ENCODE assay signal across 8 cellular contexts in the genomic region with DNA sequence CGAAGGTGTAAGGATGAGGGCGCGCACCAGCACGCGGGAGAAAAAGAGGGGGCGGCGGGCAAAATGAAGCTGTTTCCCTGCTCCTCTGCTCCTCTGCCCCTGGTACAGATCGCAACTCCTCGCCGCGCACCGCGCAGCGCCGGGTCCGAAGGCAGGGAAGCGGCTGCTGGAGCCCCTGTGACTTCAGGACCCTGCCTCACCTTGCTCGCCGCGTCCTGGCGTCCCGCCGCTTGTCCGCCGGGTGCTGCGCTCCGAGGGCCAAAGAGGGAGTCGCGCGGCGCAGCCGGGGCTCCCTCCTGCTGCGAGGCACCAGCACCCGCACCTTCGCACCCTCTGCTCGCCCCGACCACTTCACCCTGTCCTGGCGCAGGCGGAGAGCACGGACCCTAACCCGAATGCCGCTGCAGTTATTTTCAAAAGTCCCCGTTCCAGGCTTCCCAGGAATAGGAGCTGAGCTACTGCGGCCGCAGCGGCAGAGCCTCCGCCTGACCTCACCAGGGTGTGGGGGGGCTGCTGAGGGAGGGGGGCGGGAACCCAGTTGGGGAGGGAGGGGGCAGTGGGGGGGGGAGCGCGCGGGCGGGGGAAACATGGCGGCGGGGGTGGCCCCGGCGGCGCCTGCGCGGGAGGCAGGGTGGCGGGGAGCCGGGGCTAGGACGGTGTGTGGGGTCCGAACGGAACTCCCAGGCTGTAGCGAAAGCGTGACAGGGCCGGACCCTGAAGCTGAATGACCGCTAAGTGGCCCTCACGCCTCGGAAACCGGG. TPM values are rescaled to one million over a fixed set of nuclear protein-coding genes. Genes with fewer than 3 reads are reported as not detected.
A peak's percentile ranks its signal among the peaks of the same experiment; 100 is the strongest.
DNase-seq lines count a peak whose midpoint lies in the region; ATAC-seq and TF ChIP-seq lines count a peak whose summit lies in the region.

A gene with protein sequence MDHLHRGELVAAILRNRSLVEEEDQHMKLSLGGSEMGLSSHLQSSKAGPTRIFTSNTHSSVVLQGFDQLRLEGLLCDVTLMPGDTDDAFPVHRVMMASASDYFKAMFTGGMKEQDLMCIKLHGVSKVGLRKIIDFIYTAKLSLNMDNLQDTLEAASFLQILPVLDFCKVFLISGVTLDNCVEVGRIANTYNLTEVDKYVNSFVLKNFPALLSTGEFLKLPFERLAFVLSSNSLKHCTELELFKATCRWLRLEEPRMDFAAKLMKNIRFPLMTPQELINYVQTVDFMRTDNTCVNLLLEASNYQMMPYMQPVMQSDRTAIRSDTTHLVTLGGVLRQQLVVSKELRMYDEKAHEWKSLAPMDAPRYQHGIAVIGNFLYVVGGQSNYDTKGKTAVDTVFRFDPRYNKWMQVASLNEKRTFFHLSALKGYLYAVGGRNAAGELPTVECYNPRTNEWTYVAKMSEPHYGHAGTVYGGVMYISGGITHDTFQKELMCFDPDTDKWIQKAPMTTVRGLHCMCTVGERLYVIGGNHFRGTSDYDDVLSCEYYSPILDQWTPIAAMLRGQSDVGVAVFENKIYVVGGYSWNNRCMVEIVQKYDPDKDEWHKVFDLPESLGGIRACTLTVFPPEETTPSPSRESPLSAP (minus strand): TSS at position 503 of the 761 bp plus-strand sequence. CDS start 88,337 bp downstream, outside the sequence.

- H3K27ac Mint-ChIP-seq in Calu3 (ENCODE audit: unreplicated experiment) = no peak within 1 kb of the TSS

- H3K36me3 Mint-ChIP-seq in Calu3 (ENCODE audit: insufficient read depth, unreplicated experiment) = peaks cover 5% of the 10 kb centered on the region

- POLR2A ChIA-PET in HEK293 (lab: Yijun Ruan, JAX) = interaction anchor here (0.6 to 0.8 kb wide), 3 partner anchors 11 to 511 kb away, joined by 3 to 4 read pairs (median 3); no protein-coding TSS in a partner anchor

- peak; percentile 14 for DNase-seq in Calu3
- peak; percentile 29 for DNase-seq in epithelial cell of esophagus (ENCODE audit: low read depth)
- DNase-seq in mesenchymal stem cell = no peak
- no peak for DNase-seq in stomach

- no peak within 1 kb of the TSS for H2BK12ac ChIP-seq in mesenchymal stem cell (ENCODE audit: low read length in 2 of 2)

- no peak for TF ChIP-seq EP300 in stomach (IDR thresholded peaks at IDR 0.05)

- peak within 1 kb of the TSS; percentile 90 for H3K9ac ChIP-seq in mesenchymal stem cell (ENCODE audit: low read length)

- no peak within 1 kb of the TSS for H3K18ac ChIP-seq in mesenchymal stem cell (ENCODE audit: low read depth in 1 of 2, low read length in 2 of 2)

- H3K27me3 Mint-ChIP-seq in Calu3 (ENCODE audit: unreplicated experiment) = peaks cover 28% of the 10 kb centered on the region

- H4K91ac ChIP-seq in mesenchymal stem cell (ENCODE audit: low read length) = no peak within 1 kb of the TSS

- peak within 1 kb of the TSS; percentile 64 for H3K4me3 ChIP-seq in HEK293 (ENCODE audit: low read depth, low read length)
- peak within 1 kb of the TSS; percentile 67 for H3K4me3 ChIP-seq in WI38 (ENCODE audit: low read depth, low read length)
- H3K4me3 ChIP-seq in epithelial cell of esophagus (ENCODE audit: low read length) = peak within 1 kb of the TSS; percentile 55
- H3K4me3 ChIP-seq in mesenchymal stem cell (ENCODE audit: insufficient read depth in 1 of 2, low read depth in 1 of 2, low read length in 2 of 2) = peak within 1 kb of the TSS; percentile 61 to 80
- H3K4me3 ChIP-seq in stomach = peak within 1 kb of the TSS; percentile 54 to 64 (median 58)

- CTCF ChIA-PET in Calu3 (lab: Charles Lee) = no interaction called here
- CTCF ChIA-PET in HEK293 (lab: Yijun Ruan, JAX) = interaction anchor here (0.6 kb wide), 1 partner anchor 99 kb away, joined by 3 read pairs; no protein-coding TSS in a partner anchor

- H2AK5ac ChIP-seq in mesenchymal stem cell (ENCODE audit: low read length, severe bottlenecking) = no peak within 1 kb of the TSS

- H3K4me1 Mint-ChIP-seq in Calu3 (ENCODE audit: low read depth, unreplicated experiment) = no peaks in the 10 kb centered on the region

- no peaks in the 10 kb centered on the region for H3K9me3 ChIP-seq in HEK293 (ENCODE audit: control insufficient read depth, insufficient read depth, low read depth, low read length)
- no peaks in the 10 kb centered on the region for H3K9me3 ChIP-seq in mesenchymal stem cell (ENCODE audit: control insufficient read depth, low read length)
- H3K9me3 ChIP-seq in stomach = no peaks in the 10 kb centered on the region

- no peak within 1 kb of the TSS for H3K23ac ChIP-seq in mesenchymal stem cell (ENCODE audit: low read length in 2 of 2)

- intact Hi-C loops in Calu3 (cut with micrococcal nuclease; ENCODE audit: unreplicated experiment) (loop anchor here (10.0 kb wide), 2 partner anchors 108 to 122 kb away; no protein-coding TSS in a partner anchor), stomach (cut with DNase I; ENCODE audit: low total_unique reads) (no loop called here)

- H2BK5ac ChIP-seq in mesenchymal stem cell (ENCODE audit: low read depth, low read length, poor library complexity, severe bottlenecking) = peak within 1 kb of the TSS; percentile 44

- under 1% methylated on average over 17 of the region's 71 CpGs for WGBS in mesenchymal stem cell
- WGBS in stomach, 5 donors = 0 to 32% (median 6%) methylated on average over 18 to 66 of the region's 71 CpGs

- H3K4me1 ChIP-seq in HEK293 (ENCODE audit: control insufficient read depth, insufficient read depth, low read length) (no peaks in the 10 kb centered on the region), mesenchymal stem cell (ENCODE audit: control insufficient read depth, insufficient read depth, low read depth, low read length) (no peaks in the 10 kb centered on the region), stomach (peaks cover 0 to 8% (median 0%) of the 10 kb centered on the region in 4 donors)

- H3K27ac ChIP-seq in HEK293 (ENCODE audit: extremely low read depth, low read depth, low read length) (peak within 1 kb of the TSS; percentile 63; the same call in 1 of the 2 replicates), mesenchymal stem cell (ENCODE audit: low read length, poor library complexity, severe bottlenecking) (no peak within 1 kb of the TSS), stomach (peak within 1 kb of the TSS; percentile 29 to 82 (median 60))

- no peak for TF ChIP-seq POLR2A in stomach (IDR thresholded peaks at IDR 0.05)

- no peaks in the 10 kb centered on the region; a peak in 1 of 3 replicates for H3K36me3 ChIP-seq in HEK293 (ENCODE audit: control insufficient read depth in 2 of 2, insufficient read depth in 1 of 2, low read length in 2 of 2)
- no peaks in the 10 kb centered on the region for H3K36me3 ChIP-seq in mesenchymal stem cell (ENCODE audit: control insufficient read depth in 1 of 2, insufficient read depth in 2 of 2, low read depth in 1 of 2, low read length in 2 of 2)
- no peaks in the 10 kb centered on the region for H3K36me3 ChIP-seq in stomach

- H4K8ac ChIP-seq in mesenchymal stem cell (ENCODE audit: low read length) = peak within 1 kb of the TSS; percentile 41

- TF ChIP-seq CTCF in Calu3 (IDR thresholded peaks at IDR 0.05; ENCODE audit: unreplicated experiment) = no peak
- TF ChIP-seq CTCF in HEK293 (tag by site-specific recombination; IDR thresholded peaks at IDR 0.05) = no peak
- no peak for TF ChIP-seq CTCF in WI38 (IDR thresholded peaks at IDR 0.05; ENCODE audit: low read depth, low read length)
- TF ChIP-seq CTCF in epithelial cell of esophagus (IDR thresholded peaks at IDR 0.05; ENCODE audit: insufficient read depth, low read depth, low read length, missing control alignments) = no peak
- TF ChIP-seq CTCF in stomach (IDR thresholded peaks at IDR 0.05) = no peak

- no peak within 1 kb of the TSS for H3K4ac ChIP-seq in mesenchymal stem cell (ENCODE audit: low read depth in 1 of 2, low read length in 2 of 2)

- H3K27me3 ChIP-seq in mesenchymal stem cell (ENCODE audit: control insufficient read depth in 1 of 2, insufficient read depth in 1 of 2, low read length in 2 of 2) (peaks cover 0 to 7% of the 10 kb centered on the region in 2 experiments), stomach (peaks cover 0 to 5% (median 0%) of the 10 kb centered on the region in 3 donors)

- H3K4me2 ChIP-seq in mesenchymal stem cell (ENCODE audit: low read length, poor library complexity, severe bottlenecking) = peak within 1 kb of the TSS; percentile 77

- H3K14ac ChIP-seq in mesenchymal stem cell (ENCODE audit: low read length in 2 of 2) = no peak within 1 kb of the TSS

- H2AFZ ChIP-seq in mesenchymal stem cell (ENCODE audit: low read depth, low read length) = peak within 1 kb of the TSS; percentile 14

- H2BK15ac ChIP-seq in mesenchymal stem cell (ENCODE audit: low read depth, poor library complexity, severe bottlenecking) = no peak within 1 kb of the TSS

- H3K9me3 Mint-ChIP-seq in Calu3 (ENCODE audit: low read depth, unreplicated experiment) = no peaks in the 10 kb centered on the region

- BruUV-seq in Calu3 (replicated peaks; lab: Mats Ljungman, UMichigan) = no TSS peak

- H3K4me3 Mint-ChIP-seq in Calu3 (ENCODE audit: low read depth, unreplicated experiment) = peak within 1 kb of the TSS; percentile 62

- ATAC-seq in HG03565 (IDR thresholded peaks at IDR 0.05; ENCODE audit: unreplicated experiment) (no peak), GM18907 (IDR thresholded peaks at IDR 0.05; ENCODE audit: unreplicated experiment) (no peak)

- H2BK120ac ChIP-seq in mesenchymal stem cell (ENCODE audit: low read depth, low read length) = no peak within 1 kb of the TSS

- no peaks in the 10 kb centered on the region for H3K79me1 ChIP-seq in mesenchymal stem cell (replicated peaks; ENCODE audit: low read length, poor library complexity, severe bottlenecking)

TF ChIP-seq in HEK293, 187 proteins besides CTCF, POLR2A, EP300 and RAD21 (continues in another document):
- no peak for TF ChIP-seq ZNF585B (tag by site-specific recombination; IDR thresholded peaks at IDR 0.05)
- no peak for TF ChIP-seq ZNF571 (tag by site-specific recombination; IDR thresholded peaks at IDR 0.05)

RNA-seq across cellular contexts. Expression of the gene that starts here (rescaled TPM):
- 0.64 and 0.95 TPM in 2 replicates for total RNA-seq in Calu3 (2022)
- 0.03 TPM for polyA plus RNA-seq in mesenchymal stem cell (2013, experiment 1 of 2)
- polyA plus RNA-seq in mesenchymal stem cell (2013, experiment 2 of 2) = 0.03 TPM
- 10 to 100 TPM in 1 of 5 donors, 1 to 10 TPM in 4; 3.6 to 45.0 (median 5.5) TPM for total RNA-seq in stomach
- 1 to 10 TPM; 1.8 to 4.0 (median 2.9) TPM for polyA plus RNA-seq in stomach

Comparison
In these comparisons a context has a peak if more than half of its experiments do, and no peak if none do; other contexts are left out.
1. Peak in DNase-seq in Calu3; RNA of the gene not detected or under 1 TPM.